Comparison of ENCODE assay signal across 16 cellular contexts in the genomic region with DNA sequence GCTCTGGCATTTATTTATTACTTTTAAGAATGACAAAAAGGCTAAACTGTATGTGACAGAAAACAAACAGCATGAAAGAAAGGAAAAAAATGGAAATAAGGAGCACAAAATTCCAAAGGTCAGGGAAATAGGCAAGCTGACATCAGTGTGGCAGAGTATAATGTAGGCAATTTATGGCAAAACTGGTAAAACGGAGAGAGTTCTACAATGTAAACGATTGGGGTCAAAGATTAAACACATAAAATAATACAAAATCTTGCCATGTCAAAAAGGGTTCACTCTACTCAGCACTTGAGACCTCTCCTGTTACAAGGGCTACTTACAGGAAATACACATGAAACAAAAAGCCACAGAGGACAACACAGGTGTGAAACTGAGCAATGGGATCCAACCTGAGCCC. TPM values are rescaled to one million over a fixed set of nuclear protein-coding genes. Genes with fewer than 3 reads are reported as not detected.
DNase-seq lines count a peak whose midpoint lies in the region; ATAC-seq, FAIRE-seq and TF ChIP-seq lines count a peak whose summit lies in the region.
"Had no signal": no experiment of that assay in that cellular context is flagged by ENCODE, and none has a peak within 500 bp of the region (broad histone marks: within the 10 kb centered on the region; RNA-seq: fewer than 3 reads in every experiment).

No MANE protein-coding gene starts in this region.

- POLR2A ChIA-PET in A549 (lab: Yijun Ruan, JAX), result no interaction called here

- no peaks in the 10 kb centered on the region for H3K36me3 ChIP-seq in lower lobe of right lung
- H3K36me3 ChIP-seq: BLaER1 had no signal

- TF ChIP-seq CTCF in A549 (IDR thresholded peaks at IDR 0.05), result no peak
- no peak for TF ChIP-seq CTCF in lower lobe of right lung (IDR thresholded peaks at IDR 0.05)
- no peak for TF ChIP-seq CTCF in GM10266 (IDR thresholded peaks at IDR 0.05; ENCODE audit: control insufficient read depth, insufficient read depth, low read depth, missing control alignments)

- no peak for TF ChIP-seq EP300 in A549 (IDR thresholded peaks at IDR 0.05)

- H3K4me2 ChIP-seq in A549, result no peak overlapping the region
- H3K4me2 ChIP-seq: BLaER1 had no signal

- ATAC-seq in A549 (no peak), lower lobe of right lung (no peak), GM21367 (IDR thresholded peaks at IDR 0.05; ENCODE audit: unreplicated experiment) (no peak), HG03095 (IDR thresholded peaks at IDR 0.05; ENCODE audit: unreplicated experiment) (no peak)

- DNase-seq in A549 (ENCODE audit: low read depth in 1 of 2, low spot score in 1 of 2) (no peak), lower lobe of right lung (no peak), SKM-1 (lab: John Stamatoyannopoulos, UW; ENCODE audit: unreplicated experiment) (no peak), GM10266 (ENCODE audit: extremely low spot score) (no peak)
- DNase-seq: DMS153, Karpas-422, NCI-H1417, NCI-H2029, NCI-H510A had no signal

- TF ChIP-seq RAD21 in A549 (conservative IDR thresholded peaks at IDR 0.05 in 1 of 2, IDR thresholded peaks at IDR 0.05 in 1 of 2), result no peak

- H3K4me1 ChIP-seq in A549 (peaks cover 11% of the 10 kb centered on the region), lower lobe of right lung (peaks cover 4% of the 10 kb centered on the region)

- no peaks in the 10 kb centered on the region for H3K27me3 ChIP-seq in lower lobe of right lung (ENCODE audit: low read depth)
- H3K27me3 ChIP-seq: BLaER1 had no signal

- peak; percentile 61 for FAIRE-seq in A549 (lab: Jason Lieb, UNC)
- FAIRE-seq: H54 had no signal

- intact Hi-C loops in lower lobe of right lung (cut with DNase I), result no loop called here

- CTCF ChIA-PET in A549 (lab: Yijun Ruan, JAX), result interaction anchor here (1.6 to 3.4 kb wide), 4 partner anchors 11 to 258 kb away, joined by 4 to 31 read pairs (median 6); no protein-coding TSS in a partner anchor

- H3K4me3 ChIP-seq in A549 (no peak overlapping the region), lower lobe of right lung (no peak overlapping the region)
- H3K4me3 ChIP-seq: BLaER1 had no signal

- H3K9me3 ChIP-seq in A549, result no peaks in the 10 kb centered on the region
- H3K9me3 ChIP-seq in lower lobe of right lung, result no peaks in the 10 kb centered on the region
- H3K9me3 ChIP-seq: BLaER1 had no signal

- no peak overlapping the region for H3K27ac ChIP-seq in A549
- peak overlapping the region; percentile 98 for H3K27ac ChIP-seq in cingulate gyrus (ENCODE audit: low read depth, low read length)
- H3K27ac ChIP-seq in lower lobe of right lung, result peak overlapping the region; percentile 22
- H3K27ac ChIP-seq in temporal lobe (ENCODE audit: low read depth, low read length), result peak overlapping the region; percentile 98
- H3K27ac ChIP-seq: 22Rv1, BLaER1 had no signal

- WGBS in A549 (ENCODE audit: missing lambda C conversion rate), result 26% methylated on average over 2 of the region's 2 CpGs

- no peak for TF ChIP-seq POLR2A in A549 (IDR thresholded peaks at IDR 0.05; ENCODE audit: low read length)

TF ChIP-seq in A549, 52 proteins besides CTCF, POLR2A, EP300 and RAD21:
- TF ChIP-seq CHD2 (IDR thresholded peaks at IDR 0.05; ENCODE audit: low read length, partially characterized antibody) (no peak), ZNF302 (CRISPR knock-in tag; IDR thresholded peaks at IDR 0.05) (no peak), HOXB5 (CRISPR knock-in tag; IDR thresholded peaks at IDR 0.05) (no peak)
- TF ChIP-seq, protein P1, sequence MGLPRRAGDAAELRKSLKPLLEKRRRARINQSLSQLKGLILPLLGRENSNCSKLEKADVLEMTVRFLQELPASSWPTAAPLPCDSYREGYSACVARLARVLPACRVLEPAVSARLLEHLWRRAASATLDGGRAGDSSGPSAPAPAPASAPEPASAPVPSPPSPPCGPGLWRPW (IDR thresholded peaks at IDR 0.05), result no peak

RNA-seq across cellular contexts. Expression of gene CDRT4, which starts 47.0 kb away (rescaled TPM):
- 5.4 and 6.0 TPM in 2 replicates for polyA plus RNA-seq in A549 (2011; rRNA removed)
- polyA plus RNA-seq in A549 (2012; cell fraction: cytosol; rRNA removed), result 0.50 and 0.93 TPM in 2 replicates
- 19.6 and 36.8 TPM in 2 replicates for polyA plus RNA-seq in A549 (2012; cell fraction: nucleus; rRNA removed)
- 0.58 to 1.1 TPM (median 0.76 TPM) in 3 replicates for polyA plus RNA-seq in A549 (2017; fragmentation: RNase III; extraction: RNeasy Plus Mini Kit Qiagen cat#74134 plus additional on column Dnase treatment)
- polyA minus RNA-seq in A549 (2011; rRNA and poly(A)+ RNA removed), result 7.4 and 10.3 TPM in 2 replicates
- 13.4 TPM for total RNA-seq in lower lobe of right lung
- 7.1 TPM for total RNA-seq in temporal lobe

RNA-seq across cellular contexts. Expression of gene TVP23C, which starts 48.8 kb away (rescaled TPM):
- polyA plus RNA-seq in A549 (2011; rRNA removed), result 14.1 and 22.7 TPM in 2 replicates
- polyA plus RNA-seq in A549 (2012; cell fraction: cytosol; rRNA removed), result 2.3 and 2.6 TPM in 2 replicates
- polyA plus RNA-seq in A549 (2012; cell fraction: nucleus; rRNA removed), result 6.2 and 9.0 TPM in 2 replicates
- polyA plus RNA-seq in A549 (2017; fragmentation: RNase III; extraction: RNeasy Plus Mini Kit Qiagen cat#74134 plus additional on column Dnase treatment), result 17.5 to 21.0 TPM (median 19.9 TPM) in 3 replicates
- polyA minus RNA-seq in A549 (2011; rRNA and poly(A)+ RNA removed), result 20.7 and 33.8 TPM in 2 replicates
- total RNA-seq in lower lobe of right lung, result 16.0 TPM
- 25.3 TPM for total RNA-seq in temporal lobe

Comparison
In these comparisons a context has a peak if more than half of its experiments do, and no peak if none do; other contexts are left out.
1. H3K27ac ChIP-seq: peak in cingulate gyrus (single experiment), lower lobe of right lung (single experiment) and temporal lobe (single experiment); none in A549 (0 of 2).